Comparison of ENCODE assay signal across 8 cellular contexts in genomic region chr3:50299638-50299928, GRCh38. TPM values are rescaled to one million over a fixed set of nuclear protein-coding genes. Genes with fewer than 3 reads are reported as not detected.
A peak's percentile ranks its signal among the peaks of the same experiment; 100 is the strongest.
DNase-seq lines count a peak whose midpoint lies in the region; ATAC-seq, FAIRE-seq and TF ChIP-seq lines count a peak whose summit lies in the region.

No MANE protein-coding gene starts in this region.

- H3F3A ChIP-seq in smooth muscle cell (ENCODE audit: low read depth) = peaks cover 4% of the 10 kb centered on the region

- peak overlapping the region; percentile 97 for H3K4me3 Mint-ChIP-seq in activated CD4-positive, alpha-beta memory T cell treated with anti-CD3 and anti-CD28 coated beads for 36 hours
- H3K4me3 Mint-ChIP-seq in glutamatergic neuron (ENCODE audit: unreplicated experiment) = peak overlapping the region; percentile 93

- H3K9me3 ChIP-seq in HAP-1 = no peaks in the 10 kb centered on the region
- H3K9me3 ChIP-seq in smooth muscle cell (replicated peaks; ENCODE audit: low read depth) = no peaks in the 10 kb centered on the region

- no peak for TF ChIP-seq POLR2A in GM18505 (IDR thresholded peaks at IDR 0.05; ENCODE audit: borderline replicate concordance, extremely low read depth, insufficient read depth, insufficient read length)

- H3K27ac Mint-ChIP-seq in activated CD4-positive, alpha-beta memory T cell treated with anti-CD3 and anti-CD28 coated beads for 36 hours = peak overlapping the region; percentile 95
- peak overlapping the region; percentile 91 for H3K27ac Mint-ChIP-seq in glutamatergic neuron (ENCODE audit: unreplicated experiment)

- H3K27ac ChIP-seq in smooth muscle cell (ENCODE audit: low read depth) = peak overlapping the region; percentile 85

- CTCF ChIA-PET in activated CD4-positive, alpha-beta memory T cell treated with anti-CD3 and anti-CD28 coated beads for 36 hours (lab: Charles Lee) = interaction anchor here (0.7 to 3.6 kb wide), 9 partner anchors 21 to 105 kb away, joined by 3 to 30 read pairs (median 6); partner anchors contain the start of genes CYB561D2 and NPRL2

- ATAC-seq in GM18505 (IDR thresholded peaks at IDR 0.05; ENCODE audit: unreplicated experiment) = no peak

- peaks cover 12% of the 10 kb centered on the region for H3K4me1 ChIP-seq in HAP-1
- peaks cover 13% of the 10 kb centered on the region for H3K4me1 ChIP-seq in smooth muscle cell (ENCODE audit: low read depth)

- TF ChIP-seq CTCF in glutamatergic neuron (IDR thresholded peaks at IDR 0.05; ENCODE audit: partially characterized antibody, unreplicated experiment) (no peak), smooth muscle cell (IDR thresholded peaks at IDR 0.05; ENCODE audit: borderline replicate concordance, insufficient read depth, poor library complexity, severe bottlenecking) (no peak), D721Med (IDR thresholded peaks at IDR 0.05; ENCODE audit: insufficient read depth, missing control alignments) (no peak)

- H2AFZ ChIP-seq in smooth muscle cell (ENCODE audit: low read depth) = peak overlapping the region; percentile 75

- 4% methylated on average over 12 of the region's 12 CpGs for WGBS in smooth muscle cell (ENCODE audit: low lambda C conversion rate)

- H3K9ac ChIP-seq in smooth muscle cell (ENCODE audit: low read depth) = peak overlapping the region; percentile 84

- H3K27me3 Mint-ChIP-seq in activated CD4-positive, alpha-beta memory T cell treated with anti-CD3 and anti-CD28 coated beads for 36 hours = no peaks in the 10 kb centered on the region
- peaks cover 16% of the 10 kb centered on the region for H3K27me3 Mint-ChIP-seq in glutamatergic neuron (ENCODE audit: unreplicated experiment)

- POLR2A ChIA-PET in activated CD4-positive, alpha-beta memory T cell treated with anti-CD3 and anti-CD28 coated beads for 36 hours (lab: Charles Lee) = interaction anchor here (1.0 to 3.5 kb wide), 10 partner anchors 15 to 64 kb away, joined by 3 to 34 read pairs (median 5); partner anchors contain the start of genes CYB561D2, GNAI2, NPRL2 and RASSF1

- FAIRE-seq in D721Med (lab: Jason Lieb, UNC) = no peak

- H3K27me3 ChIP-seq in HAP-1 (ENCODE audit: low read depth) (no peaks in the 10 kb centered on the region), smooth muscle cell (ENCODE audit: low read depth) (no peaks in the 10 kb centered on the region)

- intact Hi-C loops in activated CD4-positive, alpha-beta memory T cell treated with anti-CD3 and anti-CD28 coated beads for 36 hours (cut with micrococcal nuclease) = loop anchor here (1.0 to 2.0 kb wide), 6 partner anchors 22 to 59 kb away; partner anchors contain the start of genes TMEM115 and TUSC2

- no peaks in the 10 kb centered on the region for H4K20me1 ChIP-seq in smooth muscle cell (ENCODE audit: low read depth)

- H3K36me3 Mint-ChIP-seq in activated CD4-positive, alpha-beta memory T cell treated with anti-CD3 and anti-CD28 coated beads for 36 hours = peaks cover 1% of the 10 kb centered on the region
- no peaks in the 10 kb centered on the region for H3K36me3 Mint-ChIP-seq in glutamatergic neuron (ENCODE audit: unreplicated experiment)

- no peaks in the 10 kb centered on the region for H3K36me3 ChIP-seq in HAP-1 (replicated peaks)
- H3K36me3 ChIP-seq in smooth muscle cell (ENCODE audit: low read depth) = no peaks in the 10 kb centered on the region

- DNase-seq in HAP-1 (ENCODE audit: low spot score in 2 of 2) (no peak), glutamatergic neuron (no peak), smooth muscle cell (lab: John Stamatoyannopoulos, UW; ENCODE audit: unreplicated experiment) (no peak), D721Med (ENCODE audit: insufficient read length, low spot score) (no peak), DMS 273 (lab: John Stamatoyannopoulos, UW; ENCODE audit: unreplicated experiment) (no peak), NK-92 (lab: John Stamatoyannopoulos, UW; ENCODE audit: unreplicated experiment) (no peak)
- no peak for DNase-seq in activated CD4-positive, alpha-beta memory T cell treated with anti-CD3 and anti-CD28 coated beads for 36 hours

- H3K9me3 Mint-ChIP-seq in activated CD4-positive, alpha-beta memory T cell treated with anti-CD3 and anti-CD28 coated beads for 36 hours = no peaks in the 10 kb centered on the region
- H3K9me3 Mint-ChIP-seq in glutamatergic neuron (ENCODE audit: unreplicated experiment) = peaks cover 3% of the 10 kb centered on the region

- in situ Hi-C loops in HAP-1 (cut with MboI; ENCODE audit: low sequenced_read_pairs) = no loop called here

- H3K79me2 ChIP-seq in smooth muscle cell (ENCODE audit: low read depth) = no peaks in the 10 kb centered on the region

- peak overlapping the region; percentile 75 for H3K4me3 ChIP-seq in HAP-1
- peak overlapping the region; percentile 58 for H3K4me3 ChIP-seq in smooth muscle cell

- peaks cover 26% of the 10 kb centered on the region for H3K4me1 Mint-ChIP-seq in activated CD4-positive, alpha-beta memory T cell treated with anti-CD3 and anti-CD28 coated beads for 36 hours (ENCODE audit: low read depth)
- H3K4me1 Mint-ChIP-seq in glutamatergic neuron (ENCODE audit: low read depth, unreplicated experiment) = peaks cover 8% of the 10 kb centered on the region

- peak overlapping the region; percentile 94 for H3K4me2 ChIP-seq in smooth muscle cell

RNA-seq across cellular contexts. Expression of gene HYAL3, which starts 0.4 kb away (rescaled TPM):
- 1 to 10 TPM; 2.5 to 4.0 TPM for total RNA-seq in activated CD4-positive, alpha-beta memory T cell treated with anti-CD3 and anti-CD28 coated beads for 36 hours
- total RNA-seq in glutamatergic neuron (ENCODE audit: unreplicated experiment) (6.9 TPM), smooth muscle cell (1.6 and 2.5 TPM in 2 replicates)
- 3.7 and 6.7 TPM in 2 replicates for polyA plus RNA-seq in smooth muscle cell

RNA-seq across cellular contexts. Expression of gene NAA80, which starts 0.4 kb away (rescaled TPM):
- 10 to 100 TPM; 18.8 to 19.6 TPM for total RNA-seq in activated CD4-positive, alpha-beta memory T cell treated with anti-CD3 and anti-CD28 coated beads for 36 hours
- total RNA-seq in glutamatergic neuron (ENCODE audit: unreplicated experiment) (13.3 TPM), smooth muscle cell (11.3 and 13.0 TPM in 2 replicates)
- 16.7 and 21.9 TPM in 2 replicates for polyA plus RNA-seq in smooth muscle cell

RNA-seq across cellular contexts. Expression of gene HYAL1, which starts 3.8 kb away (rescaled TPM):
- total RNA-seq in activated CD4-positive, alpha-beta memory T cell treated with anti-CD3 and anti-CD28 coated beads for 36 hours = under 1 TPM in 1 of 2 experiments, not detected in 1; 0.14 TPM
- total RNA-seq in glutamatergic neuron (ENCODE audit: unreplicated experiment) (0.96 TPM), smooth muscle cell (0.54 and 1.0 TPM in 2 replicates)
- polyA plus RNA-seq in smooth muscle cell = 1.4 TPM in 1 of 2 replicates, not detected in the other

RNA-seq across cellular contexts. Expression of gene IFRD2, which starts 7.4 kb away (rescaled TPM):
- total RNA-seq in activated CD4-positive, alpha-beta memory T cell treated with anti-CD3 and anti-CD28 coated beads for 36 hours = 100 to 1,000 TPM; 111 to 112 TPM
- total RNA-seq in glutamatergic neuron (ENCODE audit: unreplicated experiment) = 38.2 TPM
- 19.9 and 20.8 TPM in 2 replicates for total RNA-seq in smooth muscle cell
- 59.3 and 62.6 TPM in 2 replicates for polyA plus RNA-seq in smooth muscle cell

RNA-seq across cellular contexts. Expression of gene LSMEM2, which starts 20.7 kb away (rescaled TPM):
- total RNA-seq in activated CD4-positive, alpha-beta memory T cell treated with anti-CD3 and anti-CD28 coated beads for 36 hours = not detected
- total RNA-seq in glutamatergic neuron (ENCODE audit: unreplicated experiment) (not detected), smooth muscle cell (0.09 and 0.18 TPM in 2 replicates)
- polyA plus RNA-seq in smooth muscle cell = 0.87 TPM in 1 of 2 replicates, not detected in the other
